ENCODE assay signal across 1 cellular context in the genomic region with DNA sequence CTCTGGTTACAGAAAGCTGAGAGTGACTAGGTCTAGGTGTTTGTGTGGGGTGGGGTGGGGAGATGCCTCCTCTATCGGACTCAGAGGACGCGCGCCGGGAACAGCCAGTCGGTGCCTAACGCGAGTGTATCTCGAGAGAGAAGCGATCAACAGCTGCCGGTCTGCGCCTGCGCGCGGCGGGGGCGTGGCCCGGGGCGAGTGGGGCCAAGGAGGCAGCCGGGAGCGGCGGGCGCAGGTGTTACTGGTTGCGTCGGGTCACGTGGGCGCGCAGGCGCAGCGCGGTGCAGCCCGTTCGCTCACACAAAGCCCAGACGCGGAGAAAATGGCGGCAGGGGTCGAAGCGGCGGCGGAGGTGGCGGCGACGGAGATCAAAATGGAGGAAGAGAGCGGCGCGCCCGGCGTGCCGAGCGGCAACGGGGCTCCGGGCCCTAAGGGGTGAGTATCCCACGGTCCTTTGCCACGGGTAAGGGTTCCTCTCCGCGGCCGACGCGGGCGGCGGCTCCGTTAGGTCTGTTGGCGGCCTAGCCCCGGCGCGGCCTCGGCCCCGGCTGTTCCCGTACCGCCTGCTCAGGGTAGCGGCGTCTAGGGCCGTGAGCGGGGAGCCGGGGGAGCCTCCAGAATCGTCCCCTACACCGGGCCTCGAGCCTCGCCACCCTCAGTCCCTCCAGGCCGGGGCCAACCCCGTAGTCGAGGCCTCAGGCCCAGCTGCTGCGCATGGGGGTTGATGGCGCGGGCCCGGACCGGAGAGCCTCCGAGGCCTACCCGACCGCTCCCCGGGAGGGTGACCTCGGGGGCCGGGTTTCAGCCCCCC.
TF ChIP-seq lines count a peak whose summit lies in the region.

A gene with protein sequence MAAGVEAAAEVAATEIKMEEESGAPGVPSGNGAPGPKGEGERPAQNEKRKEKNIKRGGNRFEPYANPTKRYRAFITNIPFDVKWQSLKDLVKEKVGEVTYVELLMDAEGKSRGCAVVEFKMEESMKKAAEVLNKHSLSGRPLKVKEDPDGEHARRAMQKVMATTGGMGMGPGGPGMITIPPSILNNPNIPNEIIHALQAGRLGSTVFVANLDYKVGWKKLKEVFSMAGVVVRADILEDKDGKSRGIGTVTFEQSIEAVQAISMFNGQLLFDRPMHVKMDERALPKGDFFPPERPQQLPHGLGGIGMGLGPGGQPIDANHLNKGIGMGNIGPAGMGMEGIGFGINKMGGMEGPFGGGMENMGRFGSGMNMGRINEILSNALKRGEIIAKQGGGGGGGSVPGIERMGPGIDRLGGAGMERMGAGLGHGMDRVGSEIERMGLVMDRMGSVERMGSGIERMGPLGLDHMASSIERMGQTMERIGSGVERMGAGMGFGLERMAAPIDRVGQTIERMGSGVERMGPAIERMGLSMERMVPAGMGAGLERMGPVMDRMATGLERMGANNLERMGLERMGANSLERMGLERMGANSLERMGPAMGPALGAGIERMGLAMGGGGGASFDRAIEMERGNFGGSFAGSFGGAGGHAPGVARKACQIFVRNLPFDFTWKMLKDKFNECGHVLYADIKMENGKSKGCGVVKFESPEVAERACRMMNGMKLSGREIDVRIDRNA (plus strand): TSS at position 299 of the 811 bp plus-strand sequence. CDS start 24 bp downstream, at position 323.

TF ChIP-seq in HEK293, 187 proteins besides CTCF, POLR2A, EP300 and RAD21 (continued from another document):
- TF ChIP-seq HIC1 (tag by site-specific recombination; IDR thresholded peaks at IDR 0.05), result no peak
- TF ChIP-seq KLF1 (tag by site-specific recombination; IDR thresholded peaks at IDR 0.05), result no peak
- TF ChIP-seq ZNF580 (tag by site-specific recombination; IDR thresholded peaks at IDR 0.05), result peak; percentile 57; the same call in 1 of the 2 replicates
- peak; percentile 49 for TF ChIP-seq SP7 (tag by site-specific recombination; IDR thresholded peaks at IDR 0.05)
- peak; percentile 53; the same call in 1 of the 2 replicates for TF ChIP-seq KLF16 (tag by site-specific recombination; IDR thresholded peaks at IDR 0.05)
- TF ChIP-seq ZNF2 (tag by site-specific recombination; IDR thresholded peaks at IDR 0.05), result peak; percentile 74; the same call in 1 of the 2 replicates
- no peak for TF ChIP-seq ZNF114 (tag by site-specific recombination; IDR thresholded peaks at IDR 0.05)
- TF ChIP-seq ZBTB10 (tag by site-specific recombination; IDR thresholded peaks at IDR 0.05), result 0 out of 2 replicates have a peak, but pooled peaks have one; percentile 62
- TF ChIP-seq ZNF23 (tag by site-specific recombination; IDR thresholded peaks at IDR 0.05; ENCODE audit: borderline replicate concordance), result 0 out of 2 replicates have a peak, but pooled peaks have one; percentile 10
- TF ChIP-seq ZNF610 (tag by site-specific recombination; IDR thresholded peaks at IDR 0.05; ENCODE audit: borderline replicate concordance), result peak; percentile 93
- TF ChIP-seq TCF7L2 (IDR thresholded peaks at IDR 0.05; ENCODE audit: borderline replicate concordance, low read depth, low read length), result no peak
- TF ChIP-seq ZNF837 (tag by site-specific recombination; IDR thresholded peaks at IDR 0.05), result no peak
- no peak for TF ChIP-seq RBAK (tag by site-specific recombination; IDR thresholded peaks at IDR 0.05)
- TF ChIP-seq FEZF1 (tag by site-specific recombination; IDR thresholded peaks at IDR 0.05), result no peak
- TF ChIP-seq ZNF302 (tag by site-specific recombination; IDR thresholded peaks at IDR 0.05; ENCODE audit: low read depth), result no peak
- 0 out of 2 replicates have a peak, but pooled peaks have one; percentile 17 for TF ChIP-seq ZNF24 (tag by site-specific recombination; IDR thresholded peaks at IDR 0.05)
- no peak for TF ChIP-seq GLI4 (tag by site-specific recombination; IDR thresholded peaks at IDR 0.05)
- TF ChIP-seq ZNF518A (tag by site-specific recombination; conservative IDR thresholded peaks at IDR 0.05; ENCODE audit: low read depth), result no peak
- peak; percentile 72 for TF ChIP-seq ZNF501 (tag by site-specific recombination; IDR thresholded peaks at IDR 0.05)
